ENCODE assay signal across 8 cellular contexts in the genomic region with DNA sequence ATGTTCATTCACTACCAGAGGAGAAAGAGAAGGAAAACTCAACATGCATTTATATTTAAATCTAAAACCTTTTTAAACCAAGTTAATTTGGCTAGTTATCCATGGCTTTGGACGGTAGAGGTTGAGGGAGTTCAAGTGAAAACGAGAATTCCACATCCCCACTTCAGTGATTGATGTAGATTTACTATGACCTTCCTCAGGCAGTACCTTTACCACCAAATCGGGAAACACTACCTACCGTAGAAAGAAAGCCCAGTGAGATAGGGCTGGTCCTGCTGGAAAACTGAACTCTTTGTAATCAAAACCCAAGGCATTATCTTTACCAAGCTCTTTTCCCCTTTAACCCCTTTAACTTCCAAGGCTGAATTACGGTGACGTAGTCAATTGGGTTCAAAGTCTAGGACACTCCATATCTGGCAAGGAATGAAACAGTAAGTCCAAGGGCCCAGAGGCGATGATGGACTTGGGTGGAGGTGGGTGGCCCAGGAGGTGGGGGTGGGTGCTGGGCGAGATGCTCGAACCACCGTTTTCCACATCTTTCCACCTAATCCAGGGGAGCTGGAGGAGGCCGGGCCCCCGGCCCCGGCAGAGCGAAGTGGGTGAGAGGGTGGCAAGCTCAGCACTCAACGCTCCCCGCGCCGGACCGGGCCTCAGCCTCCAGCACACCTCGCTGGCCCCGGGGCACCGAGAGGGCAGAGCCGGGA. TPM values are rescaled to one million over a fixed set of nuclear protein-coding genes. Genes with fewer than 3 reads are reported as not detected.
A peak's percentile ranks its signal among the peaks of the same experiment; 100 is the strongest.
DNase-seq lines count a peak whose midpoint lies in the region; TF ChIP-seq lines count a peak whose summit lies in the region.

No MANE protein-coding gene starts in this region.

- peaks cover 14% of the 10 kb centered on the region; the same call in 1 of the 2 replicates for H4K20me1 ChIP-seq in GM23248 (ENCODE audit: insufficient read depth)

- peaks cover 36% of the 10 kb centered on the region for H3F3A ChIP-seq in GM23248 (ENCODE audit: insufficient read depth)

- H3K4me3 ChIP-seq in GM23248 = peak overlapping the region; percentile 98
- peak overlapping the region; percentile 74 for H3K4me3 ChIP-seq in LNCaP clone FGC (ENCODE audit: low read depth, low read length)
- peak overlapping the region; percentile 98 for H3K4me3 ChIP-seq in rectal smooth muscle tissue (ENCODE audit: low read length)

- H2AFZ ChIP-seq in GM23248 = peak overlapping the region; percentile 81

- H3K27me3 ChIP-seq in GM23248 (replicated peaks; ENCODE audit: insufficient read depth) (no peaks in the 10 kb centered on the region), rectal smooth muscle tissue (ENCODE audit: control insufficient read depth, insufficient read depth, low read length) (no peaks in the 10 kb centered on the region)

- in situ Hi-C loops in GM23248 (cut with MboI) = loop anchor here (10.0 kb wide), 1 partner anchor 272 kb away; no protein-coding TSS in a partner anchor

- TF ChIP-seq CTCF in LNCaP clone FGC (IDR thresholded peaks at IDR 0.05; ENCODE audit: control insufficient read depth, extremely low read depth, insufficient read depth) = no peak

- peak overlapping the region; percentile 97 for H3K27ac ChIP-seq in GM23248
- H3K27ac ChIP-seq in adipose tissue (ENCODE audit: low read depth, low read length) = peak overlapping the region; percentile 40
- H3K27ac ChIP-seq in rectal smooth muscle tissue (ENCODE audit: low read depth, low read length) = peak overlapping the region; percentile 99

- no peaks in the 10 kb centered on the region for H3K9me3 ChIP-seq in GM23248 (ENCODE audit: low read depth)

- H3K9me2 ChIP-seq in GM23248 (ENCODE audit: insufficient read depth) = no peaks in the 10 kb centered on the region

- H3K4me1 ChIP-seq in GM23248 (ENCODE audit: insufficient read depth) (peaks cover 46% of the 10 kb centered on the region), rectal smooth muscle tissue (ENCODE audit: control insufficient read depth, insufficient read depth, low read length) (peaks cover 6% of the 10 kb centered on the region)

- H3K36me3 ChIP-seq in GM23248 (ENCODE audit: low read depth) (no peaks in the 10 kb centered on the region), rectal smooth muscle tissue (ENCODE audit: control insufficient read depth, insufficient read depth, low read length) (no peaks in the 10 kb centered on the region)

- WGBS in GM23248 (ENCODE audit: low coverage in 1 of 2, low lambda C conversion rate in 2 of 2, missing lambda C conversion rate in 2 of 2), 2 experiments = 1 to 2% methylated on average over 14 to 23 of the region's 23 CpGs
- 1% methylated on average over 20 to 23 of the region's 23 CpGs for WGBS in adipose tissue, 3 donors

- DNase-seq in NCI-H526 (lab: John Stamatoyannopoulos, UW) (peak; percentile 16 to 47), NCI-H526 treated with DMSO at 0.1 percent for 48 hours (lab: John Stamatoyannopoulos, UW) (no peak), GM23248 (peak; percentile 73), LNCaP clone FGC (ENCODE audit: low read depth) (no peak), hepatic stellate cell (ENCODE audit: low spot score) (peak; percentile 40), NCI-H187 treated with DMSO at 0.1 percent for 48 hours (lab: John Stamatoyannopoulos, UW) (no peak)

- peaks cover 76% of the 10 kb centered on the region for H3K79me2 ChIP-seq in GM23248 (ENCODE audit: insufficient read depth)

- peak overlapping the region; percentile 99 for H3K9ac ChIP-seq in GM23248
- peak overlapping the region; percentile 83 for H3K9ac ChIP-seq in rectal smooth muscle tissue (ENCODE audit: low read length)

- H3K4me2 ChIP-seq in GM23248 (ENCODE audit: unreplicated experiment) = peak overlapping the region; percentile 84

RNA-seq across cellular contexts. Expression of gene SEC23A, which starts 0.6 kb away (rescaled TPM):
- total RNA-seq in GM23248 (2014; rRNA removed; shearing (Covaris generic)) = 246 and 295 TPM in 2 replicates
- polyA plus RNA-seq in GM23248 (2016; fragmentation: Nextera tagmentation; extraction: Ambion mirVana) (191 and 192 TPM in 2 replicates), adipose tissue (10 to 100 TPM in 2 of 3 donors, 1 to 10 TPM in 1; 6.5 to 40.5 (median 36.5) TPM)

RNA-seq across cellular contexts. Expression of gene GEMIN2, which starts 11.7 kb away (rescaled TPM):
- 13.9 and 25.5 TPM in 2 replicates for total RNA-seq in GM23248 (2014; rRNA removed; shearing (Covaris generic))
- polyA plus RNA-seq in GM23248 (2016; fragmentation: Nextera tagmentation; extraction: Ambion mirVana) = 16.4 and 19.0 TPM in 2 replicates
- 10 to 100 TPM in 1 of 3 donors, 1 to 10 TPM in 2; 5.5 to 11.0 (median 8.3) TPM for polyA plus RNA-seq in adipose tissue

Comparison
In these comparisons a context has a peak if more than half of its experiments do, and no peak if none do; other contexts are left out.
1. DNase-seq: peak in NCI-H526 (2 of 2), GM23248 (single experiment) and hepatic stellate cell (single experiment); none in NCI-H526 treated with DMSO at 0.1 percent for 48 hours (single experiment), LNCaP clone FGC (single experiment) and NCI-H187 treated with DMSO at 0.1 percent for 48 hours (single experiment).
2. H3K27ac ChIP-seq: peak in every context shown above with its lines; median percentile 99 in rectal smooth muscle tissue; 97 in GM23248; 40 in adipose tissue.
3. Peak in every context shown above with its lines, with median percentiles within 50 percentile points of each other: H3K4me3 ChIP-seq.